In genomic region chr2:101830146-101830545, GRCh38 we compare ENCODE assay signal across 1 cellular context.
TF ChIP-seq lines count a peak whose summit lies in the region.

No MANE protein-coding gene starts in this region.

TF ChIP-seq in SK-N-SH treated with all-trans-retinoic acid at 6 μM for 48 hours, 23 proteins besides CTCF, POLR2A, EP300 and RAD21 (continued from another document):
- TF ChIP-seq POU6F1 (CRISPR knock-in tag; IDR thresholded peaks at IDR 0.05; ENCODE audit: borderline replicate concordance, low read depth) (no peak), RARB (CRISPR knock-in tag; IDR thresholded peaks at IDR 0.05) (no peak), TCF4 (CRISPR knock-in tag; IDR thresholded peaks at IDR 0.05; ENCODE audit: borderline replicate concordance) (no peak), GLIS3 (CRISPR knock-in tag; IDR thresholded peaks at IDR 0.05) (no peak), PATZ1 (CRISPR knock-in tag; IDR thresholded peaks at IDR 0.05; ENCODE audit: borderline replicate concordance) (no peak), TSHZ2 (CRISPR knock-in tag; IDR thresholded peaks at IDR 0.05) (no peak)
